Comparison of ENCODE assay signal across 10 cellular contexts in the genomic region with DNA sequence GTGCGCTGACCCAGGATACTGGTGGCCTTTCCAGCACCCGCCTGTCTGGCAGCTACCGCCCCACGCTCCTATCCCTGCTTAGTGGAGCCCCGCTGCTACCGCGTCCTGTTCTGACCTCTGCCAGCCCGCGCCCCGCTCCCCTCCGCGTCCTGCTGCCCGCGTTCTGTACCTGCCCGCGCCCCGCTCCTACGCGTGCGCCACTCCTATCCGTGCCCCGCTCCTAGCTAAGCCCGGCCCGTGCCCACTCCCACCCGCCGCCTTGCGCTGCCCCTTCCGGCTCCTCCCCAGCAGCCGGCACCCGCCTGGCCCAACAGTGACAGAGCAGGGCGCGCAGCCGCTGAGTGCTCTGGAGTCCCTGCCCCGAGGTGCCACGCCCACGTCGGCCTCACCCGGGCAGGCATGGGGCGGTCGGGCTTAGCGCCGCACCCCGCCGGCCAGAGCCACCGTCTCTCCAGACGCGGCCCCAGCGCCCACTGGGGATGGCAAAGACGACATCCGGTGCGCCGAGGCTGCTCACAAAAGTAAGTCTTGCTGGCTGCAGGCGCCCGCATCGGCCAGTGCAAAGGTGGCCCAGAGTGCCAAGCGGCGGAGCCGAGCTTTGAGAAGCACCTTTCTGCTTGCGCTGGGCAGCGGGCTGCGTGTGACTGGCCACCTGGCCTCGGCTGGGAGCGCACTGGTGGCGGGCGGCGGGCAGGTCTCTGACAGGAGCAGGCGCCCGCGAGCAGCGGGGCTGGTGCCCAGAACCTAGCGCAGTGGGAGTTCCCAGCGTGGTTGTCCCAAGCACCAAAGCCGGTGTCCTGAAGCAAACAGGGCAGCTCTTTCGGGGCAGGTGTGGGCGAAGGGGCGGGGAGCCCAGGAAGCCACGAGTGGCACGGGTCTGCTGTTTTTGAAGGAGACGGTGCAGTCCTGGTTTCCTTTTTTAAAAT. TPM values are rescaled to one million over a fixed set of nuclear protein-coding genes. Genes with fewer than 3 reads are reported as not detected.
A peak's percentile ranks its signal among the peaks of the same experiment; 100 is the strongest.
DNase-seq lines count a peak whose midpoint lies in the region; ATAC-seq and TF ChIP-seq lines count a peak whose summit lies in the region.
"Not testable (repeated sequence)": the region's sequence is repeated elsewhere in the genome, so short reads cannot be mapped to it uniquely, and the experiment has no call there.
"Had no signal": no experiment of that assay in that cellular context is flagged by ENCODE, and none has a peak within 500 bp of the region (broad histone marks: within the 10 kb centered on the region; RNA-seq: fewer than 3 reads in every experiment).

No MANE protein-coding gene starts in this region.

- not testable (repeated sequence) for DNase-seq in BJ (ENCODE audit: low read depth); activated CD4-positive, alpha-beta T cell treated with anti-CD3 and anti-CD28 coated beads, Interleukin-2, amount 10 ng/mL, durations not matched to agents 24 days and 14 days; Right ventricle myocardium inferior (ENCODE audit: missing footprints); mesothelial cell of epicardium (ENCODE audit: low spot score in 2 of 2, unreplicated experiment in 2 of 2)
- peak; percentile 46 for DNase-seq in H4 (ENCODE audit: low spot score)
- DNase-seq in NCI-H226 = peak; percentile 22
- peak; percentile 44 to 83 for DNase-seq in T47D (ENCODE audit: low read depth in 1 of 2, low spot score in 1 of 2)
- DNase-seq in stimulated activated CD4-positive, alpha-beta T cell treated with anti-CD3 and anti-CD28 coated beads, Interleukin-15, amount 100 ng/mL, for 24 hours = peak; percentile 48

- CTCF ChIA-PET in BJ (lab: Yijun Ruan, JAX) = not testable (repeated sequence)

- H3K4me3 Mint-ChIP-seq in activated CD4-positive, alpha-beta T cell treated with anti-CD3 and anti-CD28 coated beads, Interleukin-2, amount 10 ng/mL, durations not matched to agents 24 days and 14 days = peak overlapping the region; percentile 71
- H3K4me3 Mint-ChIP-seq in mesothelial cell of epicardium = peak overlapping the region; percentile 57

- not testable (repeated sequence) for H3K4me1 Mint-ChIP-seq in activated CD4-positive, alpha-beta T cell treated with anti-CD3 and anti-CD28 coated beads, Interleukin-2, amount 10 ng/mL, durations not matched to agents 24 days and 14 days; mesothelial cell of epicardium

- peak; percentile 82 for ATAC-seq in Right ventricle myocardium inferior

- H3K27me3 ChIP-seq in BJ (ENCODE audit: control insufficient read depth, insufficient read depth, low read length) = not testable (repeated sequence)

- H3K9me3 Mint-ChIP-seq in activated CD4-positive, alpha-beta T cell treated with anti-CD3 and anti-CD28 coated beads, Interleukin-2, amount 10 ng/mL, durations not matched to agents 24 days and 14 days; mesothelial cell of epicardium: not testable (repeated sequence)

- H3K36me3 ChIP-seq in BJ (ENCODE audit: control insufficient read depth, insufficient read depth, low read length) = not testable (repeated sequence)

- POLR2A ChIA-PET in BJ (lab: Charles Lee) = not testable (repeated sequence)

- H3K4me3 ChIP-seq in BJ (ENCODE audit: low read depth, low read length) = peak overlapping the region; percentile 47

- intact Hi-C loops in activated CD4-positive, alpha-beta T cell treated with anti-CD3 and anti-CD28 coated beads, Interleukin-2, amount 10 ng/mL, durations not matched to agents 24 days and 14 days (cut with micrococcal nuclease); Right ventricle myocardium inferior (cut with DNase I): not testable (repeated sequence)

- not testable (repeated sequence) for H3K27me3 Mint-ChIP-seq in activated CD4-positive, alpha-beta T cell treated with anti-CD3 and anti-CD28 coated beads, Interleukin-2, amount 10 ng/mL, durations not matched to agents 24 days and 14 days
- H3K27me3 Mint-ChIP-seq in mesothelial cell of epicardium (ENCODE audit: low read depth) = peaks cover 11% of the 10 kb centered on the region

- H3K36me3 Mint-ChIP-seq in activated CD4-positive, alpha-beta T cell treated with anti-CD3 and anti-CD28 coated beads, Interleukin-2, amount 10 ng/mL, durations not matched to agents 24 days and 14 days (ENCODE audit: low read depth); mesothelial cell of epicardium: not testable (repeated sequence)

- not testable (repeated sequence) for H3K27ac Mint-ChIP-seq in activated CD4-positive, alpha-beta T cell treated with anti-CD3 and anti-CD28 coated beads, Interleukin-2, amount 10 ng/mL, durations not matched to agents 24 days and 14 days; mesothelial cell of epicardium

- TF ChIP-seq CTCF in BJ (IDR thresholded peaks at IDR 0.05; ENCODE audit: insufficient read depth, low read depth, low read length); mesothelial cell of epicardium (IDR thresholded peaks at IDR 0.05; ENCODE audit: unreplicated experiment): not testable (repeated sequence)

- in situ Hi-C loops in T47D (cut with HindIII; ENCODE audit: low pct_unique_long_range_greater_than_20kb, low sequenced_read_pairs) = not testable (repeated sequence)

RNA-seq across cellular contexts. Expression of gene PROP1, which starts 56.5 kb away (rescaled TPM):
- polyA plus RNA-seq in BJ (2011; rRNA removed) = not detected in 2 replicates
- not detected in 2 replicates for polyA minus RNA-seq in BJ (2011; rRNA and poly(A)+ RNA removed)
- total RNA-seq in H4 (2014; rRNA removed; shearing (Covaris generic)) = not detected in 2 replicates
- not detected in 2 replicates for total RNA-seq in activated CD4-positive, alpha-beta T cell treated with anti-CD3 and anti-CD28 coated beads, Interleukin-2, amount 10 ng/mL, durations not matched to agents 24 days and 14 days
- not detected for total RNA-seq in Right ventricle myocardium inferior
- not detected in 3 replicates for total RNA-seq in mesothelial cell of epicardium
- total RNA-seq: Caco-2, mucosa of gallbladder had no signal
